ENCODE assay signal across 26 cellular contexts in the genomic region with DNA sequence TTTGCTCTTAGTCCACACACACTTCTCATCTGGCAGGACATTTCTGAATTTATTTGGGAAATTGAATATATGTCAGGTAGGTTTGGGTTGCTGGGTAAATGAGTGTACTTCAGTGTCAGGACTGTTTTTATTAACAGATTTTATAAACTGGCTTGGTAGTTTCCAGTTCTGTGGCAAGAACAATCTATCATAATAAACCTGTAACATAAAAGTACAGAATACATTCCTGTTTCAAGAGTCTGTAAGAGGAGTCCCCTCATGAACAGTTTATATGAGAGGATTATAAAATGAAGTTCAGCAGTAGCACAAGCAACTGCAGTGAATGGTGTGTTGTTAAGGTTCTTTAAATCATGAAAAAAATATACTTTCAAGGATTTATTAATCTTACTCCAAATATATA.
"Had no signal": no experiment of that assay in that cellular context is flagged by ENCODE, and none has a peak within 500 bp of the region (broad histone marks: within the 10 kb centered on the region; RNA-seq: fewer than 3 reads in every experiment).

No MANE protein-coding gene starts in this region.

- H3K9me3 Mint-ChIP-seq: activated CD4-positive, alpha-beta memory T cell treated with anti-CD3 and anti-CD28 coated beads, Interleukin-2, amount 10 ng/mL, durations not matched to agents 7 days and 5 days; activated naive CD4-positive, alpha-beta T cell treated with anti-CD3 and anti-CD28 coated beads, Interleukin-2, amount 10 ng/mL, durations not matched to agents 7 days and 5 days; activated naive CD8-positive, alpha-beta T cell treated with anti-CD3 and anti-CD28 coated beads, Interleukin-2, amount 50 U/mL, for 24 hours; central memory CD8-positive, alpha-beta T cell; T-helper 1 cell treated with Interleukin-12 subunit alpha and Interleukin-12 subunit beta and Interleukin-4 antibody, amounts not matched to agents 30 μg/mL and 1 μg/mL, for 36 hours; T-helper 2 cell treated with Interferon-gamma antibody and Interleukin-4, amounts not matched to agents 5 μg/mL and 100 μg/mL, for 36 hours had no signal

- H3K27me3 ChIP-seq: cardiac muscle cell, SJSA1 had no signal

- H3K27me3 Mint-ChIP-seq: activated CD4-positive, alpha-beta memory T cell treated with anti-CD3 and anti-CD28 coated beads, Interleukin-2, amount 10 ng/mL, durations not matched to agents 7 days and 5 days; activated CD8-positive, alpha-beta memory T cell treated with anti-CD3 and anti-CD28 coated beads, Interleukin-2, amount 10 ng/mL, durations not matched to agents 7 days and 5 days; activated naive CD4-positive, alpha-beta T cell treated with anti-CD3 and anti-CD28 coated beads, Interleukin-2, amount 10 ng/mL, durations not matched to agents 7 days and 5 days; central memory CD8-positive, alpha-beta T cell had no signal

- H3K9me2 ChIP-seq: SK-N-SH had no signal

- H3K4me1 Mint-ChIP-seq: activated CD4-positive, alpha-beta memory T cell treated with anti-CD3 and anti-CD28 coated beads, Interleukin-2, amount 10 ng/mL, durations not matched to agents 7 days and 5 days; activated CD8-positive, alpha-beta memory T cell treated with anti-CD3 and anti-CD28 coated beads, Interleukin-2, amount 10 ng/mL, durations not matched to agents 7 days and 5 days; activated naive CD4-positive, alpha-beta T cell treated with anti-CD3 and anti-CD28 coated beads, Interleukin-2, amount 10 ng/mL, durations not matched to agents 7 days and 5 days; activated naive CD8-positive, alpha-beta T cell treated with anti-CD3 and anti-CD28 coated beads, Interleukin-2, amount 50 U/mL, for 24 hours; central memory CD8-positive, alpha-beta T cell had no signal

- H3K9me3 ChIP-seq: SJSA1, SK-N-SH had no signal

- H3K27ac Mint-ChIP-seq: activated CD4-positive, alpha-beta memory T cell treated with anti-CD3 and anti-CD28 coated beads, Interleukin-2, amount 10 ng/mL, durations not matched to agents 7 days and 5 days; activated CD8-positive, alpha-beta memory T cell treated with anti-CD3 and anti-CD28 coated beads, Interleukin-2, amount 10 ng/mL, durations not matched to agents 7 days and 5 days; activated naive CD4-positive, alpha-beta T cell treated with anti-CD3 and anti-CD28 coated beads, Interleukin-2, amount 10 ng/mL, durations not matched to agents 7 days and 5 days; activated naive CD8-positive, alpha-beta T cell; activated naive CD8-positive, alpha-beta T cell treated with anti-CD3 and anti-CD28 coated beads, Interleukin-2, amount 50 U/mL, for 24 hours; T-helper 1 cell treated with Interleukin-12 subunit alpha and Interleukin-12 subunit beta and Interleukin-4 antibody, amounts not matched to agents 30 μg/mL and 1 μg/mL, for 36 hours; T-helper 2 cell treated with Interferon-gamma antibody and Interleukin-4, amounts not matched to agents 5 μg/mL and 100 μg/mL, for 36 hours had no signal

- ATAC-seq: activated CD8-positive, alpha-beta memory T cell treated with anti-CD3 and anti-CD28 coated beads, Interleukin-2, amount 10 ng/mL, durations not matched to agents 7 days and 5 days; activated naive CD8-positive, alpha-beta T cell treated with anti-CD3 and anti-CD28 coated beads, Interleukin-2, amount 50 U/mL, for 24 hours; K562; Panc1 had no signal

- DNase-seq: activated CD4-positive, alpha-beta memory T cell treated with anti-CD3 and anti-CD28 coated beads, Interleukin-2, amount 10 ng/mL, durations not matched to agents 7 days and 5 days; activated CD4-positive, alpha-beta T cell treated with anti-CD3 and anti-CD28 coated beads for 4 hours; activated CD8-positive, alpha-beta memory T cell treated with anti-CD3 and anti-CD28 coated beads for 24 hours; activated CD8-positive, alpha-beta memory T cell treated with anti-CD3 and anti-CD28 coated beads, Interleukin-2, amount 10 ng/mL, durations not matched to agents 7 days and 5 days; activated CD8-positive, alpha-beta memory T cell treated with anti-CD3 and anti-CD28 coated beads, Interleukin-2, amount 50 U/mL, for 48 hours; activated effector memory CD4-positive, alpha-beta T cell treated with Interleukin-2 at 50 U/mL for 16 hours; activated naive CD4-positive, alpha-beta T cell treated with anti-CD3 and anti-CD28 coated beads, Interleukin-2, amount 10 ng/mL, durations not matched to agents 7 days and 5 days; activated naive CD8-positive, alpha-beta T cell treated with anti-CD3 and anti-CD28 coated beads, Interleukin-2, amount 50 U/mL, for 24 hours; activated T-cell treated with anti-CD3 and anti-CD28 coated beads, Interleukin-2, amount 50 U/mL, for 48 hours; amniotic stem cell; aorta; NCI-H1105; NCI-H1417 treated with DMSO at 0.1 percent for 48 hours; NCI-H187 treated with DMSO at 0.1 percent for 48 hours; NCI-H345; NCI-H524 treated with DMSO at 0.1 percent for 48 hours; SHP77 treated with DMSO at 0.1 percent for 48 hours; SK-N-SH had no signal

- H3K4me3 ChIP-seq: cardiac muscle cell, K562, SJSA1 had no signal

- H3K9ac ChIP-seq: SK-N-SH had no signal

- H3K27ac ChIP-seq: cardiac muscle cell, SJSA1 had no signal

- H3K36me3 ChIP-seq: cardiac muscle cell, SJSA1 had no signal

- H3K4me3 Mint-ChIP-seq: activated CD4-positive, alpha-beta memory T cell treated with anti-CD3 and anti-CD28 coated beads, Interleukin-2, amount 10 ng/mL, durations not matched to agents 7 days and 5 days; activated CD8-positive, alpha-beta memory T cell treated with anti-CD3 and anti-CD28 coated beads, Interleukin-2, amount 10 ng/mL, durations not matched to agents 7 days and 5 days; activated naive CD4-positive, alpha-beta T cell treated with anti-CD3 and anti-CD28 coated beads, Interleukin-2, amount 10 ng/mL, durations not matched to agents 7 days and 5 days; activated naive CD8-positive, alpha-beta T cell; activated naive CD8-positive, alpha-beta T cell treated with anti-CD3 and anti-CD28 coated beads, Interleukin-2, amount 50 U/mL, for 24 hours; central memory CD8-positive, alpha-beta T cell; T-helper 1 cell treated with Interleukin-12 subunit alpha and Interleukin-12 subunit beta and Interleukin-4 antibody, amounts not matched to agents 30 μg/mL and 1 μg/mL, for 36 hours; T-helper 2 cell treated with Interferon-gamma antibody and Interleukin-4, amounts not matched to agents 5 μg/mL and 100 μg/mL, for 36 hours had no signal

- H3K4me2 ChIP-seq: SK-N-SH had no signal

- H3K36me3 Mint-ChIP-seq: activated CD8-positive, alpha-beta memory T cell treated with anti-CD3 and anti-CD28 coated beads, Interleukin-2, amount 10 ng/mL, durations not matched to agents 7 days and 5 days; activated naive CD4-positive, alpha-beta T cell treated with anti-CD3 and anti-CD28 coated beads, Interleukin-2, amount 10 ng/mL, durations not matched to agents 7 days and 5 days; activated naive CD8-positive, alpha-beta T cell had no signal
